In genomic region chr1:205285391-205286101, GRCh38 we compare ENCODE assay signal across 1 cellular context.
TF ChIP-seq lines count a peak whose summit lies in the region.

No MANE protein-coding gene starts in this region.

TF ChIP-seq in HepG2, 621 proteins besides CTCF, POLR2A, EP300 and RAD21 (continued from another document):
- TF ChIP-seq, protein P1, sequence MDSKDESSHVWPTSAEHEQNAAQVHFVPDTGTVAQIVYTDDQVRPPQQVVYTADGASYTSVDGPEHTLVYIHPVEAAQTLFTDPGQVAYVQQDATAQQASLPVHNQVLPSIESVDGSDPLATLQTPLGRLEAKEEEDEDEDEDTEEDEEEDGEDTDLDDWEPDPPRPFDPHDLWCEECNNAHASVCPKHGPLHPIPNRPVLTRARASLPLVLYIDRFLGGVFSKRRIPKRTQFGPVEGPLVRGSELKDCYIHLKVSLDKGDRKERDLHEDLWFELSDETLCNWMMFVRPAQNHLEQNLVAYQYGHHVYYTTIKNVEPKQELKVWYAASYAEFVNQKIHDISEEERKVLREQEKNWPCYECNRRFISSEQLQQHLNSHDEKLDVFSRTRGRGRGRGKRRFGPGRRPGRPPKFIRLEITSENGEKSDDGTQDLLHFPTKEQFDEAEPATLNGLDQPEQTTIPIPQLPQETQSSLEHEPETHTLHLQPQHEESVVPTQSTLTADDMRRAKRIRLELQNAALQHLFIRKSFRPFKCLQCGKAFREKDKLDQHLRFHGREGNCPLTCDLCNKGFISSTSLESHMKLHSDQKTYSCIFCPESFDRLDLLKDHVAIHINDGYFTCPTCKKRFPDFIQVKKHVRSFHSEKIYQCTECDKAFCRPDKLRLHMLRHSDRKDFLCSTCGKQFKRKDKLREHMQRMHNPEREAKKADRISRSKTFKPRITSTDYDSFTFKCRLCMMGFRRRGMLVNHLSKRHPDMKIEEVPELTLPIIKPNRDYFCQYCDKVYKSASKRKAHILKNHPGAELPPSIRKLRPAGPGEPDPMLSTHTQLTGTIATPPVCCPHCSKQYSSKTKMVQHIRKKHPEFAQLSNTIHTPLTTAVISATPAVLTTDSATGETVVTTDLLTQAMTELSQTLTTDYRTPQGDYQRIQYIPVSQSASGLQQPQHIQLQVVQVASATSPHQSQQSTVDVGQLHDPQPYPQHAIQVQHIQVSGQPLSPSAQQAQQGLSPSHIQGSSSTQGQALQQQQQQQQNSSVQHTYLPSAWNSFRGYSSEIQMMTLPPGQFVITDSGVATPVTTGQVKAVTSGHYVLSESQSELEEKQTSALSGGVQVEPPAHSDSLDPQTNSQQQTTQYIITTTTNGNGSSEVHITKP (CRISPR knock-in tag; IDR thresholded peaks at IDR 0.05; ENCODE audit: low read depth): 0 out of 2 replicates have a peak, but pooled peaks have one; percentile 6
- no peak for TF ChIP-seq ZNF572 (CRISPR knock-in tag; IDR thresholded peaks at IDR 0.05)
- no peak for TF ChIP-seq KLF13 (CRISPR knock-in tag; IDR thresholded peaks at IDR 0.05)
- TF ChIP-seq CC2D1A (CRISPR knock-in tag; IDR thresholded peaks at IDR 0.05): no peak
- 0 out of 2 replicates have a peak, but pooled peaks have one; percentile 22 for TF ChIP-seq ZNF121 (CRISPR knock-in tag; IDR thresholded peaks at IDR 0.05)
- no peak for TF ChIP-seq HNRNPL (IDR thresholded peaks at IDR 0.05; ENCODE audit: low read depth, low read length)
- TF ChIP-seq GATAD1 (CRISPR knock-in tag; IDR thresholded peaks at IDR 0.05): no peak
